In genomic region chr10:113261806-113262205, GRCh38 we compare ENCODE assay signal across 29 cellular contexts.
"Had no signal": no experiment of that assay in that cellular context is flagged by ENCODE, and none has a peak within 500 bp of the region (broad histone marks: within the 10 kb centered on the region; RNA-seq: fewer than 3 reads in every experiment).

No MANE protein-coding gene starts in this region.

- H3K4me3 ChIP-seq: MG63, Peyer's patch had no signal

- ATAC-seq: activated CD8-positive, alpha-beta memory T cell treated with anti-CD3 and anti-CD28 coated beads, Interleukin-2, amount 10 ng/mL, durations not matched to agents 7 days and 5 days; activated naive CD8-positive, alpha-beta T cell treated with anti-CD3 and anti-CD28 coated beads, Interleukin-2, amount 50 U/mL, for 24 hours; PC-3; SK-N-SH treated with all-trans-retinoic acid at 6 μM for 48 hours had no signal

- H3K9me3 ChIP-seq: MG63, Peyer's patch had no signal

- H3K27ac ChIP-seq: Peyer's patch, WERI-Rb-1 had no signal

- H3K4me1 ChIP-seq: Peyer's patch had no signal

- DNase-seq: activated CD4-positive, alpha-beta memory T cell treated with anti-CD3 and anti-CD28 coated beads, Interleukin-2, amount 10 ng/mL, durations not matched to agents 7 days and 5 days; activated CD4-positive, alpha-beta T cell treated with anti-CD3 and anti-CD28 coated beads for 1 hour; activated CD4-positive, alpha-beta T cell treated with anti-CD3 and anti-CD28 coated beads for 48 hours; activated CD4-positive, CD25-positive, alpha-beta regulatory T cell; activated CD8-positive, alpha-beta memory T cell treated with anti-CD3 and anti-CD28 coated beads for 24 hours; activated CD8-positive, alpha-beta memory T cell treated with anti-CD3 and anti-CD28 coated beads, Interleukin-2, amount 10 ng/mL, durations not matched to agents 7 days and 5 days; activated CD8-positive, alpha-beta memory T cell treated with anti-CD3 and anti-CD28 coated beads, Interleukin-2, amount 50 U/mL, for 48 hours; activated effector memory CD4-positive, alpha-beta T cell treated with Interleukin-2 at 50 U/mL for 16 hours; activated naive CD4-positive, alpha-beta T cell treated with anti-CD3 and anti-CD28 coated beads, Interleukin-2, amount 10 ng/mL, durations not matched to agents 7 days and 5 days; activated naive CD8-positive, alpha-beta T cell treated with anti-CD3 and anti-CD28 coated beads, Interleukin-2, amount 50 U/mL, for 24 hours; activated T-cell treated with anti-CD3 and anti-CD28 coated beads, Interleukin-2, amount 50 U/mL, for 48 hours; anterior cingulate cortex; caudate nucleus; cerebellar nuclear complex; KG1; MG63; NCI-H1048; NCI-H1694; NCI-H2029; NCI-H2227 treated with DMSO at 0.1 percent for 48 hours; NCI-H446 treated with DMSO at 0.1 percent for 48 hours; PC-3; Peyer's patch; SHP77 treated with DMSO at 0.1 percent for 48 hours; T-helper 1 cell; T-helper 2 cell; T-helper 9 cell; WERI-Rb-1 had no signal

- H3K27me3 ChIP-seq: Peyer's patch had no signal

- H3K36me3 ChIP-seq: MG63, Peyer's patch, WERI-Rb-1 had no signal
